ENCODE assay signal across 8 cellular contexts in genomic region chr5:59769041-59769360, GRCh38.
DNase-seq lines count a peak whose midpoint lies in the region; ATAC-seq and TF ChIP-seq lines count a peak whose summit lies in the region.

No MANE protein-coding gene starts in this region.

- peak overlapping the region; percentile 94 for H3K27ac Mint-ChIP-seq in osteocyte (ENCODE audit: unreplicated experiment)

- no peak for TF ChIP-seq CTCF in BJ (IDR thresholded peaks at IDR 0.05; ENCODE audit: insufficient read depth, low read depth, low read length)
- no peak for TF ChIP-seq CTCF in epithelial cell of proximal tubule (conservative IDR thresholded peaks at IDR 0.05; ENCODE audit: low read depth, low read length)
- TF ChIP-seq CTCF in osteocyte (IDR thresholded peaks at IDR 0.05) = no peak
- no peak for TF ChIP-seq CTCF in GM13976 (IDR thresholded peaks at IDR 0.05; ENCODE audit: borderline replicate concordance, control extremely low read depth, extremely low read depth, insufficient read depth, missing control alignments)

- H3K36me3 Mint-ChIP-seq in osteocyte (ENCODE audit: unreplicated experiment) = no peaks in the 10 kb centered on the region

- ATAC-seq in GM21529 (IDR thresholded peaks at IDR 0.05; ENCODE audit: unreplicated experiment) = no peak

- peak overlapping the region; percentile 46 for H3K4me3 ChIP-seq in BJ (ENCODE audit: low read depth, low read length)
- H3K4me3 ChIP-seq in MG63 = peak overlapping the region; percentile 48
- H3K4me3 ChIP-seq in epithelial cell of proximal tubule (ENCODE audit: low read depth, low read length) = peak overlapping the region; percentile 75

- in situ Hi-C loops in GM13976 (cut with MboI; ENCODE audit: low sequenced_read_pairs, unreplicated experiment) = no loop called here

- H3K27me3 ChIP-seq in BJ (ENCODE audit: control insufficient read depth, insufficient read depth, low read length) = peaks cover 16% of the 10 kb centered on the region
- H3K27me3 ChIP-seq in MG63 = no peaks in the 10 kb centered on the region

- DNase-seq in BJ (ENCODE audit: low read depth) (no peak), MG63 (no peak), epithelial cell of proximal tubule (ENCODE audit: low read depth) (no peak), osteocyte (ENCODE audit: extremely low spot score, unreplicated experiment) (no peak), OCI-M2 (lab: John Stamatoyannopoulos, UW; ENCODE audit: unreplicated experiment) (no peak), GM13976 (ENCODE audit: low spot score) (no peak)
- DNase-seq in stimulated activated CD8-positive, alpha-beta memory T cell treated with anti-CD3 and anti-CD28 coated beads, Interleukin-4, amount 100 ng/mL, for 48 hours = no peak

- CTCF ChIA-PET in BJ (lab: Yijun Ruan, JAX) = no interaction called here

- H3K36me3 ChIP-seq in BJ (ENCODE audit: control insufficient read depth, insufficient read depth, low read length) (no peaks in the 10 kb centered on the region), MG63 (no peaks in the 10 kb centered on the region)

- H3K27me3 Mint-ChIP-seq in osteocyte (ENCODE audit: unreplicated experiment) = no peaks in the 10 kb centered on the region

- H3K9me3 Mint-ChIP-seq in osteocyte (ENCODE audit: unreplicated experiment) = no peaks in the 10 kb centered on the region

- H3K4me3 Mint-ChIP-seq in osteocyte (ENCODE audit: unreplicated experiment) = peak overlapping the region; percentile 91

- POLR2A ChIA-PET in BJ (lab: Charles Lee) = no interaction called here

- H3K4me1 Mint-ChIP-seq in osteocyte (ENCODE audit: unreplicated experiment) = peaks cover 41% of the 10 kb centered on the region

- no peaks in the 10 kb centered on the region for H3K9me3 ChIP-seq in MG63
